8 cellular contexts compared by ENCODE assay signal in the genomic region with DNA sequence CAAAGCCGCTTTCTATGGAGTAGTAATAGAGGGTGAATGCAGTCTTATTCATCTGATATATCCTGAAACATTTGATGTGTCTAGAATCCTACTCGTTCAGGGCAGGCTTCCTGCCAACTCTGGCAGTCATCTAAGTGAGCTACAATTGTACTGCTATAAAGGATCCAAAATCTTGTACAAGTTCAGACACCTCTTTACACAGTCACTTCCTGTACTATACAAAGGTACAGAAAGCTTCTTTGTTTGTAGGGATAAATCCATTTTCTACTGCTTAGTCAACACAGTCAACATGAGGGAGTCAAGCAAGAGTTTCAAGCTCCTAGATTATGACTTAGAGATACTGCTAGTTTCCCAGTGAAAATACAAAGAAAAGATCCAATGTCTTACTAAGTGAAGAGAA.
DNase-seq lines count a peak whose midpoint lies in the region; ATAC-seq, FAIRE-seq and TF ChIP-seq lines count a peak whose summit lies in the region.
"Not testable (repeated sequence)": the region's sequence is repeated elsewhere in the genome, so short reads cannot be mapped to it uniquely, and the experiment has no call there.

No MANE protein-coding gene starts in this region.

- not testable (repeated sequence) for H3F3A ChIP-seq in smooth muscle cell (ENCODE audit: low read depth)

- TF ChIP-seq EP300 in A549 (IDR thresholded peaks at IDR 0.05) = not testable (repeated sequence)

- H3K27ac ChIP-seq in A549 = not testable (repeated sequence)
- peak overlapping the region; percentile 70 for H3K27ac ChIP-seq in foreskin keratinocyte
- peak overlapping the region; percentile 11 for H3K27ac ChIP-seq in smooth muscle cell (ENCODE audit: low read depth)

- not testable (repeated sequence) for TF ChIP-seq CTCF in A549 (IDR thresholded peaks at IDR 0.05); epithelial cell of esophagus (IDR thresholded peaks at IDR 0.05; ENCODE audit: insufficient read depth, low read depth, low read length, missing control alignments); foreskin keratinocyte (conservative IDR thresholded peaks at IDR 0.05); smooth muscle cell (IDR thresholded peaks at IDR 0.05; ENCODE audit: borderline replicate concordance, insufficient read depth, poor library complexity, severe bottlenecking)

- H3K36me3 ChIP-seq in smooth muscle cell (ENCODE audit: low read depth) = not testable (repeated sequence)

- ATAC-seq in A549 = not testable (repeated sequence)
- ATAC-seq in foreskin keratinocyte = peak; percentile 99

- CTCF ChIA-PET in A549 (lab: Yijun Ruan, JAX) = interaction anchor here (0.6 to 1.3 kb wide), 2 partner anchors 9 to 243 kb away, joined by 3 read pairs; no protein-coding TSS in a partner anchor

- not testable (repeated sequence) for H3K9ac ChIP-seq in smooth muscle cell (ENCODE audit: low read depth)

- not testable (repeated sequence) for H3K4me3 ChIP-seq in A549; epithelial cell of esophagus (ENCODE audit: low read length); smooth muscle cell

- TF ChIP-seq RAD21 in A549 (conservative IDR thresholded peaks at IDR 0.05 in 1 of 2, IDR thresholded peaks at IDR 0.05 in 1 of 2) = not testable (repeated sequence)

- H3K4me1 ChIP-seq in A549; smooth muscle cell (ENCODE audit: low read depth): not testable (repeated sequence)
- H3K4me1 ChIP-seq in foreskin keratinocyte = peaks cover 22% of the 10 kb centered on the region

- not testable (repeated sequence) for H4K20me1 ChIP-seq in smooth muscle cell (ENCODE audit: low read depth)

- H3K79me2 ChIP-seq in smooth muscle cell (ENCODE audit: low read depth) = not testable (repeated sequence)

- FAIRE-seq in A549 (lab: Jason Lieb, UNC) = peak; percentile 36
- FAIRE-seq in GM12892 (lab: Jason Lieb, UNC) = peak; percentile 17
- FAIRE-seq in HTR-8/SVneo (lab: Jason Lieb, UNC) = peak; percentile 49

- not testable (repeated sequence) for H3K9me3 ChIP-seq in A549; smooth muscle cell (replicated peaks; ENCODE audit: low read depth)

- not testable (repeated sequence) for H3K4me2 ChIP-seq in A549, smooth muscle cell

- TF ChIP-seq POLR2A in A549 (IDR thresholded peaks at IDR 0.05; ENCODE audit: low read length); GM12892 (IDR thresholded peaks at IDR 0.05; ENCODE audit: low read depth, low read length): not testable (repeated sequence)

- H2AFZ ChIP-seq in smooth muscle cell (ENCODE audit: low read depth) = not testable (repeated sequence)

- H3K27me3 ChIP-seq in foreskin keratinocyte; smooth muscle cell (ENCODE audit: low read depth): not testable (repeated sequence)

- POLR2A ChIA-PET in A549 (lab: Yijun Ruan, JAX) = interaction anchor here (0.6 kb wide), 1 partner anchor 47 kb away, joined by 3 read pairs; no protein-coding TSS in a partner anchor

- not testable (repeated sequence) for DNase-seq in A549 (ENCODE audit: low read depth in 1 of 2, low spot score in 1 of 2); GM12892 (ENCODE audit: insufficient read length); HTR-8/SVneo (ENCODE audit: insufficient read length, low spot score); smooth muscle cell (lab: John Stamatoyannopoulos, UW; ENCODE audit: unreplicated experiment)
- DNase-seq in NCI-H226 (peak; percentile 52), astrocyte of the hippocampus (ENCODE audit: low read depth, low spot score) (peak; percentile 13), epithelial cell of esophagus (ENCODE audit: low read depth) (peak; percentile 91), foreskin keratinocyte (peak; percentile 92 to 97)

- 0% methylated on average over 2 of the region's 2 CpGs for WGBS in A549 (ENCODE audit: missing lambda C conversion rate)
- 82% methylated on average over 2 of the region's 2 CpGs for WGBS in smooth muscle cell (ENCODE audit: low lambda C conversion rate)
